In genomic region chr12:123670882-123671728, GRCh38 we compare ENCODE assay signal across 8 cellular contexts. TPM values are rescaled to one million over a fixed set of nuclear protein-coding genes. Genes with fewer than 3 reads are reported as not detected.
DNase-seq lines count a peak whose midpoint lies in the region; ATAC-seq and TF ChIP-seq lines count a peak whose summit lies in the region.

Gene TCTN2 (plus strand): TSS chr12:123671113. CDS start chr12:123671241, 128 bp downstream.

- H3K27ac ChIP-seq in SK-N-SH (ENCODE audit: low read depth in 2 of 2, low read length in 1 of 2) (peak within 1 kb of the TSS in 1 of 2 experiments; percentile 40; a peak in 2 of 4 replicates), osteoblast (ENCODE audit: low read depth, low read length) (peak within 1 kb of the TSS; percentile 46), testis (peak within 1 kb of the TSS in 1 of 2 donors; percentile 65)

- no peaks in the 10 kb centered on the region for H3K9me3 Mint-ChIP-seq in activated naive CD4-positive, alpha-beta T cell treated with anti-CD3 and anti-CD28 coated beads, Interleukin-2, amount 50 U/mL, for 24 hours
- H3K9me3 Mint-ChIP-seq in glutamatergic neuron (ENCODE audit: unreplicated experiment): no peaks in the 10 kb centered on the region

- H3K9me3 ChIP-seq in SK-N-SH (no peaks in the 10 kb centered on the region), osteoblast (ENCODE audit: low read depth, low read length) (no peaks in the 10 kb centered on the region), testis (no peaks in the 10 kb centered on the region)

- H3K27ac Mint-ChIP-seq in activated naive CD4-positive, alpha-beta T cell treated with anti-CD3 and anti-CD28 coated beads, Interleukin-2, amount 50 U/mL, for 24 hours: peak within 1 kb of the TSS; percentile 41
- H3K27ac Mint-ChIP-seq in glutamatergic neuron (ENCODE audit: unreplicated experiment): no peak within 1 kb of the TSS

- H3F3A ChIP-seq in SK-N-SH (replicated peaks; ENCODE audit: insufficient read depth): peaks cover 5% of the 10 kb centered on the region

- 1% methylated on average over 39 of the region's 53 CpGs for whole genome bisulfite sequencing in SK-N-SH (ENCODE audit: low lambda C conversion rate)
- WGBS in testis, 2 donors: 1 to 5% methylated on average over 7 to 53 of the region's 53 CpGs

- H3K9me2 ChIP-seq in SK-N-SH: no peaks in the 10 kb centered on the region

- no peak for TF ChIP-seq EP300 in SK-N-SH (IDR thresholded peaks at IDR 0.05; ENCODE audit: borderline replicate concordance in 1 of 2, low read depth in 1 of 2, low read length in 1 of 2)

- no peak for TF ChIP-seq CTCF in SK-N-SH (IDR thresholded peaks at IDR 0.05)
- TF ChIP-seq CTCF in glutamatergic neuron (IDR thresholded peaks at IDR 0.05; ENCODE audit: partially characterized antibody, unreplicated experiment): no peak
- TF ChIP-seq CTCF in osteoblast (IDR thresholded peaks at IDR 0.05; ENCODE audit: extremely low read depth, low read depth, low read length): no peak
- no peak for TF ChIP-seq CTCF in testis (IDR thresholded peaks at IDR 0.05)

- no peak for TF ChIP-seq RAD21 in SK-N-SH (IDR thresholded peaks at IDR 0.05; ENCODE audit: low read length)

- H3K4me3 ChIP-seq in GM08714 (ENCODE audit: low read length): peak within 1 kb of the TSS; percentile 76
- peak within 1 kb of the TSS; percentile 71 to 89 for H3K4me3 ChIP-seq in SK-N-SH (ENCODE audit: low read depth in 2 of 2, low read length in 1 of 2)
- peak within 1 kb of the TSS; percentile 92 for H3K4me3 ChIP-seq in osteoblast (ENCODE audit: insufficient read depth, low read length)
- H3K4me3 ChIP-seq in testis: peak within 1 kb of the TSS; percentile 81

- H2AFZ ChIP-seq in SK-N-SH (ENCODE audit: low read depth) (peak within 1 kb of the TSS; percentile 99), osteoblast (ENCODE audit: low read length) (peak within 1 kb of the TSS; percentile 98)

- peak within 1 kb of the TSS; percentile 77 for H3K9ac ChIP-seq in SK-N-SH

- no peak for TF ChIP-seq POLR2A in testis (IDR thresholded peaks at IDR 0.05)

- H3K79me2 ChIP-seq in SK-N-SH (ENCODE audit: insufficient read depth): no peaks in the 10 kb centered on the region
- H3K79me2 ChIP-seq in osteoblast (ENCODE audit: insufficient read depth, low read length): no peaks in the 10 kb centered on the region

- H3K27me3 ChIP-seq in SK-N-SH (ENCODE audit: insufficient read depth) (no peaks in the 10 kb centered on the region), osteoblast (ENCODE audit: insufficient read depth, low read length) (no peaks in the 10 kb centered on the region), testis (no peaks in the 10 kb centered on the region)

- CTCF ChIA-PET in SK-N-SH (lab: Yijun Ruan, JAX): interaction anchor here (1.0 to 1.5 kb wide), 4 partner anchors 14 to 313 kb away, joined by 3 to 5 read pairs (median 4); no protein-coding TSS in a partner anchor

- intact Hi-C loops in testis (cut with DNase I; ENCODE audit: low total_unique reads): no loop called here

- ATAC-seq in HG02623 (IDR thresholded peaks at IDR 0.05; ENCODE audit: unreplicated experiment): peak; percentile 98

- H3K4me3 Mint-ChIP-seq in activated naive CD4-positive, alpha-beta T cell treated with anti-CD3 and anti-CD28 coated beads, Interleukin-2, amount 50 U/mL, for 24 hours: peak within 1 kb of the TSS; percentile 85
- H3K4me3 Mint-ChIP-seq in glutamatergic neuron (ENCODE audit: unreplicated experiment): peak within 1 kb of the TSS; percentile 89

- peaks cover 7 to 8% of the 10 kb centered on the region in 2 experiments; a peak in 3 of 4 replicates for H3K4me1 ChIP-seq in SK-N-SH (ENCODE audit: control insufficient read depth in 1 of 2, insufficient read depth in 2 of 2, low read depth in 1 of 2, low read length in 1 of 2)
- H3K4me1 ChIP-seq in osteoblast (ENCODE audit: insufficient read depth, low read length): peaks cover 5% of the 10 kb centered on the region
- no peaks in the 10 kb centered on the region for H3K4me1 ChIP-seq in testis

- peak; percentile 88 for DNase-seq in NCI-H1092 treated with DMSO at 0.1 percent for 48 hours (lab: John Stamatoyannopoulos, UW)
- peak; percentile 99 for DNase-seq in SK-N-SH
- peak; percentile 97 for DNase-seq in glutamatergic neuron
- peak; percentile 99 for DNase-seq in osteoblast (ENCODE audit: insufficient read length, low spot score, missing footprints)
- peak; percentile 98 for DNase-seq in testis

- H3K27me3 Mint-ChIP-seq in activated naive CD4-positive, alpha-beta T cell treated with anti-CD3 and anti-CD28 coated beads, Interleukin-2, amount 50 U/mL, for 24 hours: no peaks in the 10 kb centered on the region
- H3K27me3 Mint-ChIP-seq in glutamatergic neuron (ENCODE audit: unreplicated experiment): peaks cover 1% of the 10 kb centered on the region

- POLR2A ChIA-PET in SK-N-SH (lab: Yijun Ruan, JAX): interaction anchor here (1.0 to 1.5 kb wide), 2 partner anchors 15 to 41 kb away, joined by 3 to 6 read pairs; partner anchors contain the start of gene ATP6V0A2

- H3K4me2 ChIP-seq in SK-N-SH: peak within 1 kb of the TSS; percentile 95
- H3K4me2 ChIP-seq in osteoblast (ENCODE audit: insufficient read depth, low read length): peak within 1 kb of the TSS; percentile 93

- peaks cover 2% of the 10 kb centered on the region for H3K36me3 Mint-ChIP-seq in activated naive CD4-positive, alpha-beta T cell treated with anti-CD3 and anti-CD28 coated beads, Interleukin-2, amount 50 U/mL, for 24 hours
- H3K36me3 Mint-ChIP-seq in glutamatergic neuron (ENCODE audit: unreplicated experiment): no peaks in the 10 kb centered on the region

- no peaks in the 10 kb centered on the region for H4K20me1 ChIP-seq in SK-N-SH (ENCODE audit: insufficient read depth)
- H4K20me1 ChIP-seq in osteoblast (ENCODE audit: insufficient read depth, low read length): no peaks in the 10 kb centered on the region

- H3K36me3 ChIP-seq in SK-N-SH (replicated peaks in 1 of 2; ENCODE audit: control insufficient read depth in 1 of 2, insufficient read depth in 2 of 2, low read length in 1 of 2) (peaks cover 4 to 7% of the 10 kb centered on the region in 2 experiments), osteoblast (ENCODE audit: insufficient read depth, low read length) (peaks cover 16% of the 10 kb centered on the region), testis (ENCODE audit: low read depth, missing control alignments) (no peaks in the 10 kb centered on the region)

- H3K4me1 Mint-ChIP-seq in activated naive CD4-positive, alpha-beta T cell treated with anti-CD3 and anti-CD28 coated beads, Interleukin-2, amount 50 U/mL, for 24 hours: peaks cover 20% of the 10 kb centered on the region
- H3K4me1 Mint-ChIP-seq in glutamatergic neuron (ENCODE audit: low read depth, unreplicated experiment): no peaks in the 10 kb centered on the region

TF ChIP-seq in SK-N-SH, 30 proteins besides CTCF, POLR2A, EP300 and RAD21:
- TF ChIP-seq SIN3A (IDR thresholded peaks at IDR 0.05; ENCODE audit: borderline replicate concordance, low read depth, low read length): peak; percentile 50; the same call in 1 of the 2 replicates
- no peak for TF ChIP-seq ZBTB33 (IDR thresholded peaks at IDR 0.05; ENCODE audit: borderline replicate concordance, low read depth)
- no peak for TF ChIP-seq TEAD4 (IDR thresholded peaks at IDR 0.05; ENCODE audit: borderline replicate concordance, insufficient read depth)
- TF ChIP-seq TCF12 (IDR thresholded peaks at IDR 0.05): no peak
- TF ChIP-seq GATA2 (CRISPR knock-in tag; IDR thresholded peaks at IDR 0.05): no peak
- peak; percentile 95 for TF ChIP-seq YY1 (IDR thresholded peaks at IDR 0.05; ENCODE audit: low read depth)
- TF ChIP-seq TAF1 (IDR thresholded peaks at IDR 0.05; ENCODE audit: borderline replicate concordance, low read depth, low read length): peak; percentile 53
- TF ChIP-seq RFX5 (IDR thresholded peaks at IDR 0.05; ENCODE audit: low read length): peak; percentile 77
- peak; percentile 89 for TF ChIP-seq MXI1 (IDR thresholded peaks at IDR 0.05; ENCODE audit: low read depth, low read length)
- TF ChIP-seq, protein P1, sequence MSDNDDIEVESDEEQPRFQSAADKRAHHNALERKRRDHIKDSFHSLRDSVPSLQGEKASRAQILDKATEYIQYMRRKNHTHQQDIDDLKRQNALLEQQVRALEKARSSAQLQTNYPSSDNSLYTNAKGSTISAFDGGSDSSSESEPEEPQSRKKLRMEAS (IDR thresholded peaks at IDR 0.05; ENCODE audit: low read depth): peak; percentile 43; the same call in 1 of the 2 replicates
- no peak for TF ChIP-seq CHD2 (IDR thresholded peaks at IDR 0.05; ENCODE audit: low read length, partially characterized antibody)
- no peak for TF ChIP-seq GABPA (IDR thresholded peaks at IDR 0.05; ENCODE audit: low read depth)
- no peak for TF ChIP-seq EZH2phosphoT487 (IDR thresholded peaks at IDR 0.05; ENCODE audit: borderline replicate concordance, low read depth)
- no peak for TF ChIP-seq FOXM1 (IDR thresholded peaks at IDR 0.05; ENCODE audit: low read depth)
- TF ChIP-seq SMC3 (IDR thresholded peaks at IDR 0.05; ENCODE audit: low read depth, low read length): no peak

RNA-seq across cellular contexts. Expression of gene TCTN2, which starts in this region (rescaled TPM):
- polyA plus RNA-seq in SK-N-SH (2012; rRNA removed): 7.1 and 9.1 TPM in 2 replicates
- 6.8 and 7.7 TPM in 2 replicates for polyA plus RNA-seq in SK-N-SH (2012; cell fraction: cytosol; rRNA removed)
- 10.3 and 11.4 TPM in 2 replicates for polyA plus RNA-seq in SK-N-SH (2012; cell fraction: nucleus; rRNA removed)
- 5.7 TPM for total RNA-seq in glutamatergic neuron (ENCODE audit: unreplicated experiment)
- 23.5 and 23.6 TPM in 2 replicates for total RNA-seq in osteoblast
- total RNA-seq in testis: 10 to 100 TPM; 15.1 to 22.7 TPM
- 22.7 TPM for polyA plus RNA-seq in testis (ENCODE audit: insufficient read depth, low read depth, low replicate concordance)
